17 cellular contexts compared by ENCODE assay signal in genomic region chr7:142602183-142602582, GRCh38.
DNase-seq lines count a peak whose midpoint lies in the region; FAIRE-seq and TF ChIP-seq lines count a peak whose summit lies in the region.
"Had no signal": no experiment of that assay in that cellular context is flagged by ENCODE, and none has a peak within 500 bp of the region (broad histone marks: within the 10 kb centered on the region; RNA-seq: fewer than 3 reads in every experiment).

No MANE protein-coding gene starts in this region.

- DNase-seq in ELR (ENCODE audit: low read depth) (peak; percentile 23), astrocyte (ENCODE audit: low read depth) (no peak), fibroblast of mammary gland (ENCODE audit: low read depth) (peak; percentile 10), SIG-M5 (lab: John Stamatoyannopoulos, UW) (no peak), DMS 273 treated with DMSO at 0.1 percent for 48 hours (lab: John Stamatoyannopoulos, UW) (no peak), NCI-H2171 (lab: John Stamatoyannopoulos, UW) (no peak), GM20000 (ENCODE audit: low spot score) (no peak)
- DNase-seq: BE2C; Caco-2; CD8-positive, alpha-beta memory T cell; DMS53; H7 had no signal

- no peaks in the 10 kb centered on the region for H3K9me3 ChIP-seq in astrocyte (ENCODE audit: insufficient read depth, low read depth, low read length)
- H3K9me3 ChIP-seq: A549, BE2C, Caco-2 had no signal

- H3K27ac Mint-ChIP-seq in astrocyte (ENCODE audit: unreplicated experiment): no peak overlapping the region
- H3K27ac Mint-ChIP-seq: CD8-positive, alpha-beta memory T cell; GM23338 had no signal

- H4K20me1 ChIP-seq in astrocyte (ENCODE audit: insufficient read depth, low read length): no peaks in the 10 kb centered on the region

- no peak overlapping the region for H3K4me3 Mint-ChIP-seq in astrocyte (ENCODE audit: unreplicated experiment)
- H3K4me3 Mint-ChIP-seq: CD8-positive, alpha-beta memory T cell; GM23338; IgD-negative memory B cell had no signal

- FAIRE-seq in astrocyte (lab: Jason Lieb, UNC): no peak
- FAIRE-seq: A549, G401.6, GM12891 had no signal

- H3K4me1 Mint-ChIP-seq in astrocyte (ENCODE audit: low read depth, unreplicated experiment): peaks cover 9% of the 10 kb centered on the region
- H3K4me1 Mint-ChIP-seq: GM23338 had no signal

- H3K4me3 ChIP-seq in astrocyte (ENCODE audit: insufficient read depth, low read depth, low read length) (no peak overlapping the region), fibroblast of mammary gland (ENCODE audit: control insufficient read depth, low read depth, low read length) (no peak overlapping the region)
- H3K4me3 ChIP-seq: A549, GM23338 had no signal

- peaks cover 3% of the 10 kb centered on the region for H3K27me3 ChIP-seq in astrocyte (ENCODE audit: insufficient read depth, low read length)
- H3K27me3 ChIP-seq: BE2C had no signal

- TF ChIP-seq CTCF in astrocyte (IDR thresholded peaks at IDR 0.05; ENCODE audit: insufficient read depth, low read depth, low read length) (no peak), fibroblast of mammary gland (conservative IDR thresholded peaks at IDR 0.05; ENCODE audit: control insufficient read depth, insufficient read depth, low read depth, low read length) (no peak), GM20000 (IDR thresholded peaks at IDR 0.05; ENCODE audit: extremely low read depth, missing control alignments) (no peak)

- H3K4me2 ChIP-seq in astrocyte (ENCODE audit: low read length): peak overlapping the region; percentile 16
- H3K4me2 ChIP-seq: A549, GM23338 had no signal

- H3K9me3 Mint-ChIP-seq in astrocyte (ENCODE audit: unreplicated experiment): no peaks in the 10 kb centered on the region
- H3K9me3 Mint-ChIP-seq: CD8-positive, alpha-beta memory T cell; GM23338; IgD-negative memory B cell had no signal

- peaks cover 15% of the 10 kb centered on the region for H3K27me3 Mint-ChIP-seq in astrocyte (ENCODE audit: low read depth, unreplicated experiment)

- peaks cover 11% of the 10 kb centered on the region for H3K4me1 ChIP-seq in astrocyte (ENCODE audit: insufficient read depth, low read length)
- H3K4me1 ChIP-seq: A549, BE2C, Caco-2 had no signal

- H2AFZ ChIP-seq in astrocyte (ENCODE audit: low read depth, low read length): peak overlapping the region; percentile 70
- H2AFZ ChIP-seq: GM23338 had no signal

- H3K36me3 Mint-ChIP-seq in astrocyte (ENCODE audit: low read depth, unreplicated experiment): no peaks in the 10 kb centered on the region
- H3K36me3 Mint-ChIP-seq: CD8-positive, alpha-beta memory T cell; IgD-negative memory B cell had no signal

- H3K36me3 ChIP-seq in astrocyte (ENCODE audit: insufficient read depth, low read length): no peaks in the 10 kb centered on the region
- H3K36me3 ChIP-seq: BE2C had no signal

- H3K27ac ChIP-seq in astrocyte (ENCODE audit: low read depth, low read length): no peak overlapping the region
- H3K27ac ChIP-seq: A549 had no signal

- no peak overlapping the region for H3K9ac ChIP-seq in astrocyte (ENCODE audit: low read length)

- no peaks in the 10 kb centered on the region for H3K79me2 ChIP-seq in astrocyte (ENCODE audit: insufficient read depth, low read length)

Comparison
In these comparisons a context has a peak if more than half of its experiments do, and no peak if none do; other contexts are left out.
1. DNase-seq: peak in ELR (single experiment) and fibroblast of mammary gland (single experiment); none in astrocyte (single experiment), SIG-M5 (single experiment), DMS 273 treated with DMSO at 0.1 percent for 48 hours (single experiment), NCI-H2171 (single experiment) and GM20000 (single experiment).